In the genomic region with DNA sequence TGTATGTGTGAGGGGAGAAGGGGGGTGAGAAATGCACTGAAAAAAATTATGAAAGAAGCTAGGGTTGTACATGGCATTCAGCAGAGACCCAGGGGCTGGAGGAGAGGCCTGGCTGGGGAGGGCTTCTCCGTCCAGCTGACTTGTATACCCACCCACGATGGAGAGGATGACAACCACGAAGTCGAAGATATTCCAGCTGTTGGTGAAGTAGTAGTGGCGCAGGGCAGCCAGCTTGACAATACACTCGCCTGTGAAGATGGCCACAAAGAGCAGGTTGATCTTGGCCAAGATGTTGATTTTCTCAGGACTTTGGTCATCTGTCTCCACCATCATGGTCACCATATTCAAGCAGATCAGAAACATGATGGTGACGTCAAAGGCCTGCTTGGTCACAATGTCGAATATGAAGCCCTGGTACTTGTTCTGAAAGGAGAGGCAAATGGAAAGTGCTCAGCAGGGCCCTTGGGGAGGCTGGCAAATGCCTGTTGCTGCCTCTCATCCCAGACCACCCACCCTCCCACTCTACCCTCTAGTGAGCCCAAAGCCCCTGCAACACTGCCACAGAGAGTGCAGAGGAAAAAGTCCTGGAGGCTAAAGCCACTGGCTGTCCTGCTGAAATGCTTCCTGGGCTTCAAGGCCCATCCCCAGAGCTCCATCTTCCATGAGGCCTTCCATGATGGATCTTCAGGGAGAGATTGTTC, we compare ENCODE assay signal across 1 cellular context.
TF ChIP-seq lines count a peak whose summit lies in the region.

No MANE protein-coding gene starts in this region.

TF ChIP-seq in HepG2, 621 proteins besides CTCF, POLR2A, EP300 and RAD21 (continued from another document):
- TF ChIP-seq CREB1 (IDR thresholded peaks at IDR 0.05), result peak; percentile 69
- TF ChIP-seq CREB1 (CRISPR knock-in tag; IDR thresholded peaks at IDR 0.05), result no peak
- TF ChIP-seq ZFP37 (CRISPR knock-in tag; IDR thresholded peaks at IDR 0.05; ENCODE audit: borderline replicate concordance), result no peak
